ENCODE assay signal across 21 cellular contexts in genomic region chr1:53462213-53462612, GRCh38. TPM values are rescaled to one million over a fixed set of nuclear protein-coding genes. Genes with fewer than 3 reads are reported as not detected.
A peak's percentile ranks its signal among the peaks of the same experiment; 100 is the strongest.
DNase-seq lines count a peak whose midpoint lies in the region; ATAC-seq, FAIRE-seq and TF ChIP-seq lines count a peak whose summit lies in the region.
"Had no signal": no experiment of that assay in that cellular context is flagged by ENCODE, and none has a peak within 500 bp of the region (broad histone marks: within the 10 kb centered on the region; RNA-seq: fewer than 3 reads in every experiment).

No MANE protein-coding gene starts in this region.

- intact Hi-C loops in mucosa of descending colon (cut with DNase I, micrococcal nuclease) = no loop called here

- H3K4me3 Mint-ChIP-seq in GM23338 (no peak overlapping the region), brain (no peak overlapping the region), endodermal cell (no peak overlapping the region)
- H3K4me3 Mint-ChIP-seq: CD4-positive, CD25-positive, alpha-beta regulatory T cell; CD8-positive, alpha-beta memory T cell had no signal

- no peaks in the 10 kb centered on the region for H3K9me2 ChIP-seq in GM23338 (ENCODE audit: insufficient read depth)

- no peaks in the 10 kb centered on the region for H3K9me3 ChIP-seq in endodermal cell (ENCODE audit: control insufficient read depth, low read length)
- no peaks in the 10 kb centered on the region for H3K9me3 ChIP-seq in mucosa of descending colon
- H3K9me3 ChIP-seq: BE2C, HAP-1 had no signal

- H3K4me1 ChIP-seq in GM23338 (ENCODE audit: insufficient read depth) (no peaks in the 10 kb centered on the region), endodermal cell (ENCODE audit: control insufficient read depth, insufficient read depth, low read length) (no peaks in the 10 kb centered on the region), mucosa of descending colon (ENCODE audit: low read depth) (no peaks in the 10 kb centered on the region)
- H3K4me1 ChIP-seq: BE2C, HAP-1 had no signal

- ATAC-seq in GM23338 = no peak
- no peak for ATAC-seq in mucosa of descending colon

- no peaks in the 10 kb centered on the region for H3K36me3 Mint-ChIP-seq in GM23338 (ENCODE audit: low read depth)
- no peaks in the 10 kb centered on the region for H3K36me3 Mint-ChIP-seq in brain
- no peaks in the 10 kb centered on the region for H3K36me3 Mint-ChIP-seq in endodermal cell (ENCODE audit: low read depth)
- H3K36me3 Mint-ChIP-seq: CD4-positive, CD25-positive, alpha-beta regulatory T cell; CD8-positive, alpha-beta memory T cell had no signal

- H3K79me2 ChIP-seq in GM23338 (replicated peaks; ENCODE audit: insufficient read depth) = no peaks in the 10 kb centered on the region

- in situ Hi-C loops in G401 (cut with HindIII; ENCODE audit: low sequenced_read_pairs) = no loop called here

- no peak overlapping the region for H3K9ac ChIP-seq in endodermal cell (ENCODE audit: extremely low read depth, low read length, poor library complexity, severe bottlenecking)

- 97 to 100% methylated on average over 3 to 5 of the region's 5 CpGs for WGBS in endodermal cell (ENCODE audit: insufficient coverage in 1 of 2, insufficient read length in 1 of 2), 2 experiments

- H3K27ac Mint-ChIP-seq in GM23338 = no peak overlapping the region
- peak overlapping the region in 4 of 5 experiments; percentile 42 to 95 (median 90) for H3K27ac Mint-ChIP-seq in brain
- H3K27ac Mint-ChIP-seq in endodermal cell = no peak overlapping the region
- H3K27ac Mint-ChIP-seq: CD4-positive, CD25-positive, alpha-beta regulatory T cell; CD8-positive, alpha-beta memory T cell had no signal

- TF ChIP-seq CTCF in D721Med (IDR thresholded peaks at IDR 0.05; ENCODE audit: insufficient read depth, missing control alignments) (no peak), GM23338 (conservative IDR thresholded peaks at IDR 0.05; ENCODE audit: low read depth in 2 of 2) (no peak), brain (conservative IDR thresholded peaks at IDR 0.05) (no peak), endodermal cell (conservative IDR thresholded peaks at IDR 0.05) (no peak), mucosa of descending colon (IDR thresholded peaks at IDR 0.05) (no peak)

- no peaks in the 10 kb centered on the region; the same call in 1 of the 2 replicates for H3K36me3 ChIP-seq in GM23338 (ENCODE audit: insufficient read depth)
- no peaks in the 10 kb centered on the region for H3K36me3 ChIP-seq in endodermal cell (ENCODE audit: control insufficient read depth, insufficient read depth, low read length)
- H3K36me3 ChIP-seq in mucosa of descending colon (ENCODE audit: low read depth) = no peaks in the 10 kb centered on the region
- H3K36me3 ChIP-seq: BE2C, HAP-1 had no signal

- FAIRE-seq in D721Med (lab: Jason Lieb, UNC) = peak; percentile 29
- FAIRE-seq: A204.1, GM12892, GM18507 had no signal

- H3F3A ChIP-seq in GM23338 (replicated peaks; ENCODE audit: low read depth) = peaks cover 8% of the 10 kb centered on the region

- H3K4me2 ChIP-seq in GM23338 = no peak overlapping the region

- H2AFZ ChIP-seq in GM23338 = peak overlapping the region; percentile 18; the same call in 1 of the 2 replicates

- no peaks in the 10 kb centered on the region for H3K9me3 Mint-ChIP-seq in GM23338
- H3K9me3 Mint-ChIP-seq in brain = peaks cover 0 to 4% (median 0%) of the 10 kb centered on the region in 5 experiments
- peaks cover 3% of the 10 kb centered on the region for H3K9me3 Mint-ChIP-seq in endodermal cell
- H3K9me3 Mint-ChIP-seq: CD4-positive, CD25-positive, alpha-beta regulatory T cell; CD8-positive, alpha-beta memory T cell had no signal

- no peaks in the 10 kb centered on the region for H4K20me1 ChIP-seq in GM23338 (replicated peaks; ENCODE audit: insufficient read depth)

- H3K4me1 Mint-ChIP-seq in GM23338 = peaks cover 6% of the 10 kb centered on the region
- peaks cover 23% of the 10 kb centered on the region for H3K4me1 Mint-ChIP-seq in brain
- peaks cover 8% of the 10 kb centered on the region for H3K4me1 Mint-ChIP-seq in endodermal cell
- H3K4me1 Mint-ChIP-seq: CD4-positive, CD25-positive, alpha-beta regulatory T cell had no signal

- no peaks in the 10 kb centered on the region for H3K27me3 ChIP-seq in GM23338 (ENCODE audit: insufficient read depth)
- H3K27me3 ChIP-seq in endodermal cell (ENCODE audit: control insufficient read depth, insufficient read depth, low read length, poor library complexity, severe bottlenecking) = no peaks in the 10 kb centered on the region
- H3K27me3 ChIP-seq: BE2C had no signal

- H3K27ac ChIP-seq in GM23338 (ENCODE audit: low read depth) (no peak overlapping the region), endodermal cell (ENCODE audit: low read depth, low read length) (peak overlapping the region; percentile 82)

- H3K27me3 Mint-ChIP-seq in GM23338 (ENCODE audit: insufficient read depth, low read depth, poor library complexity) = peaks cover 9% of the 10 kb centered on the region
- peaks cover 4% of the 10 kb centered on the region for H3K27me3 Mint-ChIP-seq in brain
- H3K27me3 Mint-ChIP-seq in endodermal cell (ENCODE audit: insufficient read depth) = peaks cover 12% of the 10 kb centered on the region
- H3K27me3 Mint-ChIP-seq: CD4-positive, CD25-positive, alpha-beta regulatory T cell; CD8-positive, alpha-beta memory T cell had no signal

- H3K4me3 ChIP-seq in GM23338 = no peak overlapping the region
- no peak overlapping the region for H3K4me3 ChIP-seq in endodermal cell (ENCODE audit: low read length)
- no peak overlapping the region for H3K4me3 ChIP-seq in mucosa of descending colon
- H3K4me3 ChIP-seq: HAP-1 had no signal

- no peak for DNase-seq in D721Med (ENCODE audit: insufficient read length, low spot score)
- no peak for DNase-seq in GM23338 (ENCODE audit: low spot score)
- DNase-seq in endodermal cell = peak; percentile 36
- no peak for DNase-seq in G401 (ENCODE audit: low spot score)
- no peak for DNase-seq in putamen (ENCODE audit: low spot score)
- DNase-seq in mucosa of descending colon = no peak
- DNase-seq in NCI-H1105 treated with DMSO at 0.1 percent for 48 hours (lab: John Stamatoyannopoulos, UW) = no peak
- DNase-seq: ACHN; C1 segment of cervical spinal cord; CD4-positive, CD25-positive, alpha-beta regulatory T cell; CD8-positive, alpha-beta memory T cell; COR-L47; GDM1; GOT3 had no signal

TF ChIP-seq in GM23338, 12 proteins besides CTCF, POLR2A, EP300 and RAD21:
- no peak for TF ChIP-seq STAT1 (IDR thresholded peaks at IDR 0.05; ENCODE audit: unreplicated experiment)
- TF ChIP-seq ETS1 (IDR thresholded peaks at IDR 0.05) = no peak

RNA-seq across cellular contexts. Expression of gene DMRTB1, which starts 3.0 kb away (rescaled TPM):
- 1.2 TPM in 1 of 2 replicates, not detected in the other for total RNA-seq in GM23338 (2014; rRNA removed; shearing (Covaris generic))
- polyA plus RNA-seq in GM23338 (2016; fragmentation: Nextera tagmentation; extraction: Ambion mirVana) (0.27 and 0.49 TPM in 2 replicates), brain (ENCODE audit: insufficient read depth, low read depth, low replicate concordance) (not detected)
- total RNA-seq in endodermal cell (not detected), mucosa of descending colon (not detected)
- polyA plus RNA-seq in endodermal cell (2013, experiment 1 of 2) = not detected
- not detected for polyA plus RNA-seq in endodermal cell (2013, experiment 2 of 2)
- total RNA-seq in G401 (2014; rRNA removed; shearing (Covaris generic)) = not detected in 2 replicates
- total RNA-seq: CD4-positive, CD25-positive, alpha-beta regulatory T cell; CD8-positive, alpha-beta memory T cell; HT-29 had no signal
- polyA plus RNA-seq: CD4-positive, CD25-positive, alpha-beta regulatory T cell; CD8-positive, alpha-beta memory T cell had no signal

Comparison
In these comparisons a context has a peak if more than half of its experiments do, and no peak if none do; other contexts are left out.
1. H3K27ac Mint-ChIP-seq: peak in brain (4 of 5); none in GM23338 (single experiment) and endodermal cell (single experiment).